ENCODE assay signal across 1 cellular context in genomic region chr6:25715794-25716193, GRCh38.
TF ChIP-seq lines count a peak whose summit lies in the region.

No MANE protein-coding gene starts in this region.

TF ChIP-seq in HepG2, 621 proteins besides CTCF, POLR2A, EP300 and RAD21 (continued from another document and continues in another):
- TF ChIP-seq ZNF710 (CRISPR knock-in tag; IDR thresholded peaks at IDR 0.05; ENCODE audit: borderline replicate concordance) = no peak
- no peak for TF ChIP-seq RFXAP (CRISPR knock-in tag; IDR thresholded peaks at IDR 0.05; ENCODE audit: borderline replicate concordance)
- no peak for TF ChIP-seq NFYC (CRISPR knock-in tag; IDR thresholded peaks at IDR 0.05)
- peak; percentile 24; the same call in 1 of the 2 replicates for TF ChIP-seq ARID5B (CRISPR knock-in tag; IDR thresholded peaks at IDR 0.05)
- TF ChIP-seq ZUFSP (CRISPR knock-in tag; IDR thresholded peaks at IDR 0.05; ENCODE audit: borderline replicate concordance) = no peak
- peak; percentile 79 for TF ChIP-seq HNF1A (IDR thresholded peaks at IDR 0.05; ENCODE audit: low read depth)
- TF ChIP-seq HNF1A (CRISPR knock-in tag; IDR thresholded peaks at IDR 0.05; ENCODE audit: borderline replicate concordance) = no peak
- no peak for TF ChIP-seq ZBTB7B (CRISPR knock-in tag; IDR thresholded peaks at IDR 0.05)
- TF ChIP-seq ZNF329 (CRISPR knock-in tag; IDR thresholded peaks at IDR 0.05; ENCODE audit: low read depth) = no peak
- TF ChIP-seq NR0B2 (CRISPR knock-in tag; IDR thresholded peaks at IDR 0.05) = no peak
- no peak for TF ChIP-seq UBTF (CRISPR knock-in tag; IDR thresholded peaks at IDR 0.05)
- TF ChIP-seq CREB3 (CRISPR knock-in tag; IDR thresholded peaks at IDR 0.05) = no peak
- no peak for TF ChIP-seq ZNF687 (CRISPR knock-in tag; IDR thresholded peaks at IDR 0.05)
- TF ChIP-seq PATZ1 (CRISPR knock-in tag; IDR thresholded peaks at IDR 0.05) = no peak
- no peak for TF ChIP-seq SP140L (CRISPR knock-in tag; IDR thresholded peaks at IDR 0.05; ENCODE audit: borderline replicate concordance)
- TF ChIP-seq FOXA3 (CRISPR knock-in tag; IDR thresholded peaks at IDR 0.05) = 0 out of 2 replicates have a peak, but pooled peaks have one; percentile 14
- no peak for TF ChIP-seq POLR2AphosphoS5 (IDR thresholded peaks at IDR 0.05; ENCODE audit: low read depth, low read length)
- TF ChIP-seq ZNF251 (CRISPR knock-in tag; IDR thresholded peaks at IDR 0.05) = no peak
- no peak for TF ChIP-seq JUN (CRISPR knock-in tag; IDR thresholded peaks at IDR 0.05)
- no peak for TF ChIP-seq SIX4 (CRISPR knock-in tag; IDR thresholded peaks at IDR 0.05)
- TF ChIP-seq KLF6 (CRISPR knock-in tag; IDR thresholded peaks at IDR 0.05) = no peak
- TF ChIP-seq ZFAT (CRISPR knock-in tag; conservative IDR thresholded peaks at IDR 0.05) = no peak
- no peak for TF ChIP-seq PRDM15 (CRISPR knock-in tag; IDR thresholded peaks at IDR 0.05)
- no peak for TF ChIP-seq RAD51 (IDR thresholded peaks at IDR 0.05; ENCODE audit: borderline replicate concordance)
